ENCODE assay signal across 8 cellular contexts in the genomic region with DNA sequence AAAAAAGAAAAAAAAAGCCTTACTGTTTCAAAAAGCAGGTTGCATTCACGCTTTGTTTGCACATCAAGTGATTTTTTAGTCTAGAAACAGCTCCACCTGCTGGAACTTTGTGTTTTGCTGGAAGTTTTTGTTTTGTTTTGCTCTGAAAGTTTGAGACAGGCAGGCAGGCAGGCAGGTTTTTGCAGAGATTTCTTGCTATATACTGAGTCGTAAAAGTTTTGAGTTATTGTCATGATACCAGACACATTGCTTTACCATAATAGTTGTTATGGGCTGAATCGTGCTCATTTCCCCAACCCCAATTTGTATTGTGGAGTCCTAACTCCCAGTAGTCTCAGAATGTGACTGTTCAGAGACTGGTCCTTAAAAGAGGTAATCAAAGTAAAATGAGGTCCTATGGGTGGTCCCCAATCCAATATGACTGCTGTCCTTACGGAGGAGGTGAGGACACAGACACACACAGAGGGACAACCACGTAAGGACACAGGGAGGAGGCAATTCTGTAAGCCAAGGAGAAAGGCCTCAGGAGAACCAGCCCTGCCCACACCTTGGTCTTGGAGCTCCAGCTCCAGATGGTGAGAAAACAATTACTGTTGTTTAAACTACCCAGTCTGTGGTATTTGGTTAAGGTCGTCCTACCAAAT. TPM values are rescaled to one million over a fixed set of nuclear protein-coding genes. Genes with fewer than 3 reads are reported as not detected.
DNase-seq lines count a peak whose midpoint lies in the region; ATAC-seq lines count a peak whose summit lies in the region.

No MANE protein-coding gene starts in this region.

- DNase-seq in D341Med (ENCODE audit: low spot score) = peak; percentile 44
- peak; percentile 31 for DNase-seq in H4 (ENCODE audit: low spot score)
- peak; percentile 35 for DNase-seq in SK-N-DZ (ENCODE audit: low spot score)
- DNase-seq in dedifferentiated amniotic fluid mesenchymal stem cell (ENCODE audit: extremely low spot score) = peak; percentile 47
- peak; percentile 62 for DNase-seq in myocyte (ENCODE audit: low read depth)
- no peak for DNase-seq in NCI-H2029 (lab: John Stamatoyannopoulos, UW)
- DNase-seq in DMS153 treated with DMSO at 0.1 percent for 48 hours (lab: John Stamatoyannopoulos, UW; ENCODE audit: unreplicated experiment) = no peak

- ATAC-seq in GM18511 (IDR thresholded peaks at IDR 0.05; ENCODE audit: unreplicated experiment) = no peak

RNA-seq across cellular contexts. Expression of a gene that starts 20.9 kb away (rescaled TPM):
- total RNA-seq in H4 (2014; rRNA removed; shearing (Covaris generic)) = not detected in 2 replicates
- polyA plus RNA-seq in SK-N-DZ (2014; cell fraction: cytosol; rRNA removed) = not detected in 2 replicates
- polyA plus RNA-seq in SK-N-DZ (2014; cell fraction: nucleus; rRNA removed) = not detected in 2 replicates
- total RNA-seq in myocyte = not detected in 2 replicates
- polyA plus RNA-seq in myocyte (2012) = not detected

Comparison
In these comparisons a context has a peak if more than half of its experiments do, and no peak if none do; other contexts are left out.
1. DNase-seq: peak in D341Med (single experiment), H4 (single experiment), SK-N-DZ (single experiment), dedifferentiated amniotic fluid mesenchymal stem cell (single experiment) and myocyte (single experiment); none in NCI-H2029 (single experiment) and DMS153 treated with DMSO at 0.1 percent for 48 hours (single experiment).